Comparison of ENCODE assay signal across 6 cellular contexts in genomic region chr13:112176096-112176745, GRCh38.
DNase-seq lines count a peak whose midpoint lies in the region; FAIRE-seq and TF ChIP-seq lines count a peak whose summit lies in the region.
"Not testable (repeated sequence)": the region's sequence is repeated elsewhere in the genome, so short reads cannot be mapped to it uniquely, and the experiment has no call there.

No MANE protein-coding gene starts in this region.

- H3K9ac ChIP-seq in endodermal cell (ENCODE audit: extremely low read depth, low read length, poor library complexity, severe bottlenecking) = not testable (repeated sequence)

- H3K9me3 Mint-ChIP-seq in endodermal cell, type B pancreatic cell: not testable (repeated sequence)

- not testable (repeated sequence) for H3K27me3 Mint-ChIP-seq in endodermal cell (ENCODE audit: insufficient read depth)
- H3K27me3 Mint-ChIP-seq in type B pancreatic cell = peaks cover 32% of the 10 kb centered on the region

- H3K36me3 Mint-ChIP-seq in endodermal cell (ENCODE audit: low read depth); type B pancreatic cell: not testable (repeated sequence)

- H3K4me1 Mint-ChIP-seq in endodermal cell; type B pancreatic cell (ENCODE audit: unreplicated experiment): not testable (repeated sequence)

- TF ChIP-seq CTCF in endodermal cell (conservative IDR thresholded peaks at IDR 0.05); type B pancreatic cell (conservative IDR thresholded peaks at IDR 0.05): not testable (repeated sequence)

- not testable (repeated sequence) for H3K4me3 ChIP-seq in endodermal cell (ENCODE audit: low read length)

- DNase-seq in activated CD8-positive, alpha-beta memory T cell treated with anti-CD3 and anti-CD28 coated beads, Interleukin-2, amount 50 U/mL, for 48 hours = peak; percentile 29
- peak; percentile 25 for DNase-seq in endodermal cell
- DNase-seq in islet precursor cell = peak; percentile 29
- peak; percentile 74 for DNase-seq in mesenteric fat pad (ENCODE audit: low spot score)
- peak; percentile 37 for DNase-seq in type B pancreatic cell (ENCODE audit: extremely low spot score, unreplicated experiment)
- DNase-seq in urothelium cell line (ENCODE audit: low spot score) = not testable (repeated sequence)

- not testable (repeated sequence) for H3K9me3 ChIP-seq in endodermal cell (ENCODE audit: control insufficient read depth, low read length)

- not testable (repeated sequence) for H3K4me3 Mint-ChIP-seq in endodermal cell, type B pancreatic cell

- not testable (repeated sequence) for H3K27ac ChIP-seq in endodermal cell (ENCODE audit: low read depth, low read length)

- not testable (repeated sequence) for H3K4me1 ChIP-seq in endodermal cell (ENCODE audit: control insufficient read depth, insufficient read depth, low read length)

- 92 to 100% methylated on average over 1 to 26 of the region's 26 CpGs for WGBS in endodermal cell (ENCODE audit: insufficient coverage in 1 of 2, insufficient read length in 1 of 2), 2 experiments

- H3K27me3 ChIP-seq in endodermal cell (ENCODE audit: control insufficient read depth, insufficient read depth, low read length, poor library complexity, severe bottlenecking) = not testable (repeated sequence)

- peak; percentile 13 for FAIRE-seq in urothelium cell line (lab: Jason Lieb, UNC)

- not testable (repeated sequence) for H3K36me3 ChIP-seq in endodermal cell (ENCODE audit: control insufficient read depth, insufficient read depth, low read length)

- H3K27ac Mint-ChIP-seq in endodermal cell, type B pancreatic cell: not testable (repeated sequence)
